Comparison of ENCODE assay signal across 8 cellular contexts in the genomic region with DNA sequence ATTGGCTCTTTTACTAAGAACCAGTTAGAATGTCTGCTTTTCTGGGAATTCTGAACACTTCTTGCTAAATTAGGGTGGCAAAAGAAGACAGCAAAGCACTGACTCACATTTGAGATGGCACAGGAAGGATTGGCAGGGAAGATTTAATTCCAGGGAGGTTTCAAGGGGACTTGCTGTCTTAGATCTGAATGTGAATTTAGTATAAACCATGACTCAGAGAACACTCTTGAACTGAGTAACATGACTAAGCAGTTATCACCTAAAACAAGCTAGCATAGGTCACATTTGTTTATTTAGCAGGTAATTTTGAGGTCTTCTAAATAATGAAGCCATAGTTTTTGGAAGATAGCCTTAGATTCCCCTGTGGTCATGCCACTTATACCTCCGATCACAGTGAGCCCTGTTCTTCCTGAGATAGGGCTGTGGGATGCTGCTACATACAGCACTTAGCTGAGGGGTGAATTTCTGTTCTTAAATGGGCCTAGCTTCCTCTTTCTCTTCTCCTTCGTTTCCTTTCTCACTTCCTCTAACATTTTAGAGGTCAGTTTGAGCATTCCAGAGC.
DNase-seq lines count a peak whose midpoint lies in the region; ATAC-seq and TF ChIP-seq lines count a peak whose summit lies in the region.

No MANE protein-coding gene starts in this region.

- no peak overlapping the region for H3K4me3 ChIP-seq in esophagus squamous epithelium
- no peak overlapping the region for H3K4me3 ChIP-seq in smooth muscle cell

- H3K4me2 ChIP-seq in smooth muscle cell = no peak overlapping the region

- DNase-seq in NCI-H460 (ENCODE audit: extremely low read depth, low read depth) = peak; percentile 40
- no peak for DNase-seq in esophagus squamous epithelium (lab: John Stamatoyannopoulos, UW)
- DNase-seq in smooth muscle cell (lab: John Stamatoyannopoulos, UW; ENCODE audit: unreplicated experiment) = no peak
- no peak for DNase-seq in GF-D8 (lab: John Stamatoyannopoulos, UW)
- no peak for DNase-seq in hepatic stellate cell (ENCODE audit: low spot score)
- no peak for DNase-seq in activated CD4-positive, alpha-beta T cell treated with anti-CD3 and anti-CD28 coated beads, Interleukin-2, amount 50 U/mL, for 48 hours

- H3K27me3 ChIP-seq in esophagus squamous epithelium (no peaks in the 10 kb centered on the region), smooth muscle cell (ENCODE audit: low read depth) (no peaks in the 10 kb centered on the region)

- no peak for TF ChIP-seq CTCF in esophagus squamous epithelium (IDR thresholded peaks at IDR 0.05)
- no peak for TF ChIP-seq CTCF in smooth muscle cell (IDR thresholded peaks at IDR 0.05; ENCODE audit: borderline replicate concordance, insufficient read depth, poor library complexity, severe bottlenecking)

- no peak overlapping the region for H2AFZ ChIP-seq in smooth muscle cell (ENCODE audit: low read depth)

- peak; percentile 74 for ATAC-seq in GM19395 (IDR thresholded peaks at IDR 0.05; ENCODE audit: unreplicated experiment)
- no peak for ATAC-seq in HG02571 (IDR thresholded peaks at IDR 0.05; ENCODE audit: unreplicated experiment)

- peak overlapping the region in 3 of 4 donors; percentile 18 to 30 (median 23) for H3K27ac ChIP-seq in esophagus squamous epithelium
- H3K27ac ChIP-seq in smooth muscle cell (ENCODE audit: low read depth) = peak overlapping the region; percentile 66

- TF ChIP-seq POLR2A in esophagus squamous epithelium (IDR thresholded peaks at IDR 0.05) = no peak

- 22 to 31% methylated on average over 2 of the region's 2 CpGs for WGBS in esophagus squamous epithelium, 2 donors
- 74% methylated on average over 2 of the region's 2 CpGs for WGBS in smooth muscle cell (ENCODE audit: low lambda C conversion rate)

- H3F3A ChIP-seq in smooth muscle cell (ENCODE audit: low read depth) = peaks cover 10% of the 10 kb centered on the region

- H4K20me1 ChIP-seq in smooth muscle cell (ENCODE audit: low read depth) = no peaks in the 10 kb centered on the region

- intact Hi-C loops in esophagus squamous epithelium (cut with DNase I) = no loop called here

- no peak overlapping the region for H3K9ac ChIP-seq in smooth muscle cell (ENCODE audit: low read depth)

- H3K79me2 ChIP-seq in smooth muscle cell (ENCODE audit: low read depth) = no peaks in the 10 kb centered on the region

- H3K36me3 ChIP-seq in esophagus squamous epithelium (no peaks in the 10 kb centered on the region), smooth muscle cell (ENCODE audit: low read depth) (no peaks in the 10 kb centered on the region)

- H3K4me1 ChIP-seq in esophagus squamous epithelium = peaks cover 0 to 41% (median 13%) of the 10 kb centered on the region in 3 donors
- peaks cover 7% of the 10 kb centered on the region for H3K4me1 ChIP-seq in smooth muscle cell (ENCODE audit: low read depth)

- H3K9me3 ChIP-seq in esophagus squamous epithelium = no peaks in the 10 kb centered on the region
- no peaks in the 10 kb centered on the region for H3K9me3 ChIP-seq in smooth muscle cell (replicated peaks; ENCODE audit: low read depth)
